Comparison of ENCODE assay signal across 2 cellular contexts in genomic region chr22:27312567-27313507, GRCh38.
TF ChIP-seq lines count a peak whose summit lies in the region.

No MANE protein-coding gene starts in this region.

TF ChIP-seq in GM12891, 5 proteins besides CTCF, POLR2A, EP300 and RAD21:
- no peak for TF ChIP-seq POU2F2 (IDR thresholded peaks at IDR 0.05; ENCODE audit: low read depth, low read length)
- TF ChIP-seq POLR2AphosphoS5 (IDR thresholded peaks at IDR 0.05; ENCODE audit: low read depth, low read length), result no peak
- TF ChIP-seq SPI1 (IDR thresholded peaks at IDR 0.05; ENCODE audit: low read depth, low read length), result no peak
- no peak for TF ChIP-seq PAX5 (IDR thresholded peaks at IDR 0.05; ENCODE audit: insufficient read depth, low read length, severe bottlenecking)
- no peak for TF ChIP-seq TAF1 (IDR thresholded peaks at IDR 0.05; ENCODE audit: low read depth, low read length)
TF ChIP-seq in GM12891: peak in this region for 0.

TF ChIP-seq in H1, 55 proteins besides CTCF, POLR2A, EP300 and RAD21 (continued from another document):
- TF ChIP-seq KDM1A (IDR thresholded peaks at IDR 0.05; ENCODE audit: borderline replicate concordance, low read length), result peak; percentile 42; the same call in 1 of the 2 replicates
TF ChIP-seq in H1: peak in this region for 1.
